Comparison of ENCODE assay signal across 8 cellular contexts in genomic region chr4:151408380-151408629, GRCh38. TPM values are rescaled to one million over a fixed set of nuclear protein-coding genes. Genes with fewer than 3 reads are reported as not detected.
DNase-seq lines count a peak whose midpoint lies in the region; ATAC-seq and TF ChIP-seq lines count a peak whose summit lies in the region.

No MANE protein-coding gene starts in this region.

- H3K9me2 ChIP-seq in PC-9 (ENCODE audit: insufficient read depth) = no peaks in the 10 kb centered on the region

- H3K4me2 ChIP-seq in PC-9 = peak overlapping the region; percentile 97

- DNase-seq in activated CD4-positive, alpha-beta T cell treated with anti-CD3 and anti-CD28 coated beads, Interleukin-2, amount 10 ng/mL, durations not matched to agents 24 days and 14 days = no peak
- DNase-seq in activated CD4-positive, alpha-beta T cell treated with anti-CD3 and anti-CD28 coated beads for 4 hours = no peak
- DNase-seq in PC-9 (no peak), fibroblast of villous mesenchyme (ENCODE audit: low read depth) (no peak), skeletal muscle cell (ENCODE audit: low read depth) (no peak), UCSD-AML1 (lab: John Stamatoyannopoulos, UW; ENCODE audit: unreplicated experiment) (no peak)

- H3K36me3 ChIP-seq in PC-9 (ENCODE audit: low read depth) = no peaks in the 10 kb centered on the region

- peak overlapping the region; percentile 96 for H2AFZ ChIP-seq in PC-9

- H3F3A ChIP-seq in PC-9 (ENCODE audit: insufficient read depth, low read depth) = peaks cover 22% of the 10 kb centered on the region

- peaks cover 56% of the 10 kb centered on the region for H3K27me3 Mint-ChIP-seq in activated CD4-positive, alpha-beta T cell treated with anti-CD3 and anti-CD28 coated beads, Interleukin-2, amount 10 ng/mL, durations not matched to agents 24 days and 14 days

- ATAC-seq in GM19463 (IDR thresholded peaks at IDR 0.05; ENCODE audit: unreplicated experiment) (no peak), GM21390 (IDR thresholded peaks at IDR 0.05; ENCODE audit: unreplicated experiment) (no peak)

- POLR2A ChIA-PET in PC-9 (lab: Charles Lee; ENCODE audit: unreplicated experiment) = interaction anchor here (0.6 to 1.1 kb wide), 7 partner anchors 26 to 1401 kb away, joined by 3 to 26 read pairs (median 6); no protein-coding TSS in a partner anchor

- H3K27ac ChIP-seq in PC-9 = peak overlapping the region; percentile 84

- peaks cover 25% of the 10 kb centered on the region for H3K4me1 ChIP-seq in PC-9 (replicated peaks; ENCODE audit: insufficient read depth)

- H3K4me1 Mint-ChIP-seq in activated CD4-positive, alpha-beta T cell treated with anti-CD3 and anti-CD28 coated beads, Interleukin-2, amount 10 ng/mL, durations not matched to agents 24 days and 14 days = peaks cover 18% of the 10 kb centered on the region

- H3K9me3 Mint-ChIP-seq in activated CD4-positive, alpha-beta T cell treated with anti-CD3 and anti-CD28 coated beads, Interleukin-2, amount 10 ng/mL, durations not matched to agents 24 days and 14 days = no peaks in the 10 kb centered on the region

- no peaks in the 10 kb centered on the region for H4K20me1 ChIP-seq in PC-9 (ENCODE audit: insufficient read depth)

- H3K27ac Mint-ChIP-seq in activated CD4-positive, alpha-beta T cell treated with anti-CD3 and anti-CD28 coated beads, Interleukin-2, amount 10 ng/mL, durations not matched to agents 24 days and 14 days = peak overlapping the region; percentile 20

- TF ChIP-seq CTCF in PC-9 (conservative IDR thresholded peaks at IDR 0.05) (no peak), fibroblast of villous mesenchyme (IDR thresholded peaks at IDR 0.05; ENCODE audit: insufficient read depth, low read depth, low read length) (no peak)

- no peaks in the 10 kb centered on the region for H3K9me3 ChIP-seq in PC-9 (ENCODE audit: insufficient read depth, low read depth)

- CTCF ChIA-PET in PC-9 (lab: Charles Lee) = interaction anchor here (0.6 to 0.7 kb wide), 3 partner anchors 82 to 213 kb away, joined by 3 to 5 read pairs (median 3); no protein-coding TSS in a partner anchor

- H3K36me3 Mint-ChIP-seq in activated CD4-positive, alpha-beta T cell treated with anti-CD3 and anti-CD28 coated beads, Interleukin-2, amount 10 ng/mL, durations not matched to agents 24 days and 14 days (ENCODE audit: low read depth) = no peaks in the 10 kb centered on the region

- no peaks in the 10 kb centered on the region for H3K27me3 ChIP-seq in PC-9 (ENCODE audit: insufficient read depth, low read depth)

- BruUV-seq in PC-9 (replicated peaks; lab: Mats Ljungman, UMichigan) = TSS peak; percentile 69

- peak overlapping the region; percentile 67 for H3K4me3 ChIP-seq in PC-9
- H3K4me3 ChIP-seq in fibroblast of villous mesenchyme (ENCODE audit: low read depth, low read length) = peak overlapping the region; percentile 57
- H3K4me3 ChIP-seq in skeletal muscle cell (ENCODE audit: low read depth, low read length) = peak overlapping the region; percentile 61

- intact Hi-C loops in activated CD4-positive, alpha-beta T cell treated with anti-CD3 and anti-CD28 coated beads, Interleukin-2, amount 10 ng/mL, durations not matched to agents 24 days and 14 days (cut with micrococcal nuclease) = no loop called here
- intact Hi-C loops in PC-9 (cut with micrococcal nuclease; ENCODE audit: unreplicated experiment) = loop anchor here (1.0 to 2.0 kb wide), 3 partner anchors 77 to 196 kb away; no protein-coding TSS in a partner anchor

- peaks cover 29% of the 10 kb centered on the region for H3K79me2 ChIP-seq in PC-9 (ENCODE audit: low read depth)

- H3K4me3 Mint-ChIP-seq in activated CD4-positive, alpha-beta T cell treated with anti-CD3 and anti-CD28 coated beads, Interleukin-2, amount 10 ng/mL, durations not matched to agents 24 days and 14 days = peak overlapping the region; percentile 84

RNA-seq across cellular contexts. Expression of gene FHIP1A, which starts 0.7 kb away (rescaled TPM):
- not detected in 2 replicates for total RNA-seq in activated CD4-positive, alpha-beta T cell treated with anti-CD3 and anti-CD28 coated beads, Interleukin-2, amount 10 ng/mL, durations not matched to agents 24 days and 14 days
- 33.7 and 35.5 TPM in 2 replicates for total RNA-seq in PC-9 (2021)
- under 0.01 and 0.32 TPM in 2 replicates for total RNA-seq in fibroblast of villous mesenchyme

Comparison
In these comparisons a context has a peak if more than half of its experiments do, and no peak if none do; other contexts are left out.
1. RNA of gene FHIP1A, which starts 0.7 kb away (total RNA-seq): 33.7 to 35.5 TPM in PC-9; not detected in activated CD4-positive, alpha-beta T cell treated with anti-CD3 and anti-CD28 coated beads, Interleukin-2, amount 10 ng/mL, durations not matched to agents 24 days and 14 days and under 0.01 to 0.32 TPM in fibroblast of villous mesenchyme; every median in the first group is over 10 times any median in the second.
2. Peak in every context shown above with its lines, with median percentiles within 50 percentile points of each other: H3K4me3 ChIP-seq.